8 cellular contexts compared by ENCODE assay signal in genomic region chr19:7069042-7069903, GRCh38. TPM values are rescaled to one million over a fixed set of nuclear protein-coding genes. Genes with fewer than 3 reads are reported as not detected.
A peak's percentile ranks its signal among the peaks of the same experiment; 100 is the strongest.
DNase-seq lines count a peak whose midpoint lies in the region; ATAC-seq, FAIRE-seq and TF ChIP-seq lines count a peak whose summit lies in the region.

Gene ZNF557, plus strand, starts transcription at chr19:7069703. Its CDS starts 5,372 bp downstream, at chr19:7075075.

- no peak for FAIRE-seq in kidney (lab: Jason Lieb, UNC)

- H3K4me3 ChIP-seq in kidney (ENCODE audit: low read length in 2 of 2), result peak within 1 kb of the TSS; percentile 95

- DNase-seq in AML-193 (lab: John Stamatoyannopoulos, UW) (peak; percentile 88 to 93), NCI-H460 (ENCODE audit: extremely low read depth, low read depth) (peak; percentile 93), cerebellar nuclear complex (lab: John Stamatoyannopoulos, UW) (peak; percentile 83), kidney (peak; percentile 100)
- DNase-seq in activated CD4-positive, CD25-positive, alpha-beta regulatory T cell treated with anti-CD3 and anti-CD28 coated beads, Interleukin-2, amount 50 U/mL, for 72 hours, result peak; percentile 98
- DNase-seq in stimulated activated CD4-positive, alpha-beta T cell treated with anti-CD3 and anti-CD28 coated beads, Interleukin-15, amount 100 ng/mL, for 1 hour (ENCODE audit: low read depth in 1 of 2, low spot score in 1 of 2), result peak; percentile 96 to 98

- peak within 1 kb of the TSS; percentile 67 to 86 for H3K27ac ChIP-seq in kidney (ENCODE audit: low read depth in 2 of 2, low read length in 2 of 2)

- H3K4me1 ChIP-seq in kidney (ENCODE audit: control insufficient read depth in 1 of 2, insufficient read depth in 1 of 2, low read depth in 1 of 2, low read length in 2 of 2), result peaks cover 0 to 6% of the 10 kb centered on the region in 2 donors

- peak; percentile 73 for ATAC-seq in HG03378 (IDR thresholded peaks at IDR 0.05; ENCODE audit: unreplicated experiment)

- TF ChIP-seq POLR2A in GM19099 (IDR thresholded peaks at IDR 0.05; ENCODE audit: extremely low read depth, insufficient read length, low read depth), result peak; percentile 91

- H3K9me3 ChIP-seq in kidney (ENCODE audit: control insufficient read depth in 1 of 2, low read length in 2 of 2), result no peaks in the 10 kb centered on the region

- intact Hi-C loops in kidney (cut with DNase I), result no loop called here

- TF ChIP-seq CTCF in kidney (IDR thresholded peaks at IDR 0.05; ENCODE audit: borderline replicate concordance, extremely low read depth, insufficient read depth), result no peak

- H3K9ac ChIP-seq in kidney (ENCODE audit: low read length in 2 of 2), result peak within 1 kb of the TSS; percentile 80 to 96

- H3K36me3 ChIP-seq in kidney (ENCODE audit: control insufficient read depth in 1 of 2, insufficient read depth in 2 of 2, low read length in 2 of 2), result peaks cover 8 to 11% of the 10 kb centered on the region in 2 donors

RNA-seq across cellular contexts. Expression of gene ZNF557, which starts in this region (rescaled TPM):
- 7.2 and 8.9 TPM in 2 replicates for total RNA-seq in NCI-H460 (2014; rRNA removed; shearing (Covaris generic))
- 1.3 and 1.7 TPM in 2 replicates for polyA plus RNA-seq in NCI-H460 (2014; cell fraction: nucleus; rRNA removed)
- total RNA-seq in kidney, result 13.2 TPM
- polyA plus RNA-seq in kidney (ENCODE audit: insufficient read depth, low read depth, low replicate concordance), result 1.3 TPM

Comparison
In these comparisons a context has a peak if more than half of its experiments do, and no peak if none do; other contexts are left out.
1. Peak in every context shown above with its lines: DNase-seq, ATAC-seq, H3K4me3 ChIP-seq and H3K27ac ChIP-seq.